ENCODE assay signal across 8 cellular contexts in the genomic region with DNA sequence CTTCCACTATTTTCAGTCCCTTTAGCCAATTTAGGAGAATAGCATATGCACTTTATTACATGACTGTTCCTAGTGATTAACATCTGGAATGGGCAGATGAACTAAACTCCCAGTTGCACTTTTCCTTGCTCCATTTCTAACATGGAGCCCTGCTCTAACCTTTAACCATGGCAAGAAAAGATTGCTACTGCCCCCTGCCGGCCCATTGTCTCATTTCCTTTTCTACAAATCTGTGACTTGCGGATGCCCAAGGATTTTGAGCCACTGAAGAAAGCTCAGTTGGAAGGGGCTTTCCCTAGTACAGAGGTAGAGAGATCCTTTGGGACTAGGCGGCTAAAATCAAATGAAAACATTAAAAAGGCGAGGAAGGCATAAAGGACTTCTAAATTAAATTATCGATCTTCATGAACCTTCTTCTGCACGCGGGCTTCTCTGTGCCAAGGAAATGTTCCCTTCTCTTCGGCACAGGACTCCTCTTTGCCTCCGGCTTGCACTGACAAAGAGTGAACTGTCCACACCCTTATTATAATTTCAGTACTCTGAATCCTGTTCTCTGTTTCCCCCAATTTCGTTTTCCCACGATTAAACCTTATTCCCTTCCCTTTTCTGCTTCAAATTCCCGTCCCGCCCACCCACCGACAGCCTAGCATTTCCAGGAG. TPM values are rescaled to one million over a fixed set of nuclear protein-coding genes. Genes with fewer than 3 reads are reported as not detected.
DNase-seq lines count a peak whose midpoint lies in the region; ATAC-seq, FAIRE-seq and TF ChIP-seq lines count a peak whose summit lies in the region.

No MANE protein-coding gene starts in this region.

- TF ChIP-seq CTCF in HEK293 (tag by site-specific recombination; IDR thresholded peaks at IDR 0.05): no peak
- peak; percentile 11 to 44 (median 18) for TF ChIP-seq CTCF in gastroesophageal sphincter (IDR thresholded peaks at IDR 0.05)
- TF ChIP-seq CTCF in pancreas (IDR thresholded peaks at IDR 0.05): peak in 2 of 4 donors; percentile 13 to 36

- FAIRE-seq in pancreas (lab: Jason Lieb, UNC): peak; percentile 37

- H3K27me3 Mint-ChIP-seq in activated T-cell treated with anti-CD3 and anti-CD28 coated beads, Interleukin-2, amount 50 U/mL, for 24 hours: peaks cover 38% of the 10 kb centered on the region

- no peak overlapping the region for H3K27ac Mint-ChIP-seq in activated T-cell treated with anti-CD3 and anti-CD28 coated beads, Interleukin-2, amount 50 U/mL, for 24 hours

- H3K4me3 Mint-ChIP-seq in activated T-cell treated with anti-CD3 and anti-CD28 coated beads, Interleukin-2, amount 50 U/mL, for 24 hours: no peak overlapping the region

- no peak for TF ChIP-seq POLR2A in gastroesophageal sphincter (IDR thresholded peaks at IDR 0.05)

- no peak overlapping the region for H3K27ac ChIP-seq in HEK293 (ENCODE audit: extremely low read depth, low read depth, low read length)
- H3K27ac ChIP-seq in gastroesophageal sphincter: no peak overlapping the region
- H3K27ac ChIP-seq in pancreas: no peak overlapping the region

- no peaks in the 10 kb centered on the region for H3K9me3 Mint-ChIP-seq in activated T-cell treated with anti-CD3 and anti-CD28 coated beads, Interleukin-2, amount 50 U/mL, for 24 hours

- H3K4me3 ChIP-seq in HEK293 (ENCODE audit: low read depth, low read length): no peak overlapping the region
- H3K4me3 ChIP-seq in gastroesophageal sphincter: no peak overlapping the region
- H3K4me3 ChIP-seq in pancreas: no peak overlapping the region

- 9 to 34% methylated on average over 4 to 8 of the region's 14 CpGs for WGBS in gastroesophageal sphincter (ENCODE audit: low coverage in 1 of 2), 2 donors
- 15 to 24% methylated on average over 14 of the region's 14 CpGs for WGBS in pancreas, 2 donors

- no peaks in the 10 kb centered on the region for H3K36me3 Mint-ChIP-seq in activated T-cell treated with anti-CD3 and anti-CD28 coated beads, Interleukin-2, amount 50 U/mL, for 24 hours (ENCODE audit: low read depth)

- H3K4me1 Mint-ChIP-seq in activated T-cell treated with anti-CD3 and anti-CD28 coated beads, Interleukin-2, amount 50 U/mL, for 24 hours (ENCODE audit: low read depth): peaks cover 2% of the 10 kb centered on the region

- CTCF ChIA-PET in HEK293 (lab: Yijun Ruan, JAX): interaction anchor here (0.6 to 3.3 kb wide), 17 partner anchors 9 to 682 kb away, joined by 3 to 20 read pairs (median 4); no protein-coding TSS in a partner anchor

- no peak for TF ChIP-seq EP300 in gastroesophageal sphincter (IDR thresholded peaks at IDR 0.05)

- no peaks in the 10 kb centered on the region; the same call in 1 of the 2 replicates for H3K9me3 ChIP-seq in HEK293 (ENCODE audit: control insufficient read depth, insufficient read depth, low read depth, low read length)
- no peaks in the 10 kb centered on the region for H3K9me3 ChIP-seq in gastroesophageal sphincter
- H3K9me3 ChIP-seq in pancreas: no peaks in the 10 kb centered on the region

- DNase-seq in DMS114 treated with DMSO at 0.1 percent for 48 hours (lab: John Stamatoyannopoulos, UW; ENCODE audit: unreplicated experiment): peak; percentile 28
- peak; percentile 82 to 93 for DNase-seq in NCI-H526 (lab: John Stamatoyannopoulos, UW)
- DNase-seq in activated T-cell treated with anti-CD3 and anti-CD28 coated beads, Interleukin-2, amount 50 U/mL, for 24 hours: peak; percentile 67
- DNase-seq in pancreas: peak in 4 of 6 donors; percentile 21 to 71 (median 48)
- no peak for DNase-seq in SKM-1 (lab: John Stamatoyannopoulos, UW; ENCODE audit: unreplicated experiment)

- H3K4me1 ChIP-seq in HEK293 (ENCODE audit: control insufficient read depth, insufficient read depth, low read length) (no peaks in the 10 kb centered on the region), gastroesophageal sphincter (peaks cover 0 to 5% (median 0%) of the 10 kb centered on the region in 3 donors), pancreas (no peaks in the 10 kb centered on the region)

- intact Hi-C loops in pancreas (cut with DNase I): no loop called here

- H3K36me3 ChIP-seq in HEK293 (ENCODE audit: control insufficient read depth in 2 of 2, insufficient read depth in 1 of 2, low read length in 2 of 2) (no peaks in the 10 kb centered on the region; a peak in 1 of 3 replicates), gastroesophageal sphincter (no peaks in the 10 kb centered on the region), pancreas (no peaks in the 10 kb centered on the region)

- H3K27me3 ChIP-seq in gastroesophageal sphincter (no peaks in the 10 kb centered on the region), pancreas (peaks cover 0 to 24% (median 0%) of the 10 kb centered on the region in 4 donors)

- POLR2A ChIA-PET in HEK293 (lab: Yijun Ruan, JAX): interaction anchor here (0.7 kb wide), 1 partner anchor 451 kb away, joined by 3 read pairs; no protein-coding TSS in a partner anchor

- ATAC-seq in gastroesophageal sphincter (no peak), pancreas (peak in 3 of 4 donors; percentile 64 to 77 (median 72)), HG03196 (IDR thresholded peaks at IDR 0.05; ENCODE audit: unreplicated experiment) (no peak)

TF ChIP-seq in HEK293, 187 proteins besides CTCF, POLR2A, EP300 and RAD21:
- TF ChIP-seq ZFP37 (tag by site-specific recombination; IDR thresholded peaks at IDR 0.05) (no peak), ZNF654 (tag by site-specific recombination; IDR thresholded peaks at IDR 0.05; ENCODE audit: low read depth) (peak; percentile 31)
- TF ChIP-seq, protein P1, sequence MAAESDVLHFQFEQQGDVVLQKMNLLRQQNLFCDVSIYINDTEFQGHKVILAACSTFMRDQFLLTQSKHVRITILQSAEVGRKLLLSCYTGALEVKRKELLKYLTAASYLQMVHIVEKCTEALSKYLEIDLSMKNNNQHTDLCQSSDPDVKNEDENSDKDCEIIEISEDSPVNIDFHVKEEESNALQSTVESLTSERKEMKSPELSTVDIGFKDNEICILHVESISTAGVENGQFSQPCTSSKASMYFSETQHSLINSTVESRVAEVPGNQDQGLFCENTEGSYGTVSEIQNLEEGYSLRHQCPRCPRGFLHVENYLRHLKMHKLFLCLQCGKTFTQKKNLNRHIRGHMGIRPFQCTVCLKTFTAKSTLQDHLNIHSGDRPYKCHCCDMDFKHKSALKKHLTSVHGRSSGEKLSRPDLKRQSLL (tag by site-specific recombination; IDR thresholded peaks at IDR 0.05): 0 out of 2 replicates have a peak, but pooled peaks have one; percentile 23
TF ChIP-seq in HEK293: peak in this region for 2.

RNA-seq across cellular contexts. Expression of a gene that starts 0.6 kb away (rescaled TPM):
- total RNA-seq in gastroesophageal sphincter: not detected
- total RNA-seq in pancreas: not detected
- under 1 TPM in 1 of 2 donors, not detected in 1; 0.05 TPM for polyA plus RNA-seq in pancreas

Comparison
In these comparisons a context has a peak if more than half of its experiments do, and no peak if none do; other contexts are left out.
1. ATAC-seq: peak in pancreas (3 of 4); none in gastroesophageal sphincter (single experiment) and HG03196 (single experiment).